In genomic region chr5:168472329-168472728, GRCh38 we compare ENCODE assay signal across 10 cellular contexts. TPM values are rescaled to one million over a fixed set of nuclear protein-coding genes. Genes with fewer than 3 reads are reported as not detected.
DNase-seq lines count a peak whose midpoint lies in the region; ATAC-seq and TF ChIP-seq lines count a peak whose summit lies in the region.
"Had no signal": no experiment of that assay in that cellular context is flagged by ENCODE, and none has a peak within 500 bp of the region (broad histone marks: within the 10 kb centered on the region; RNA-seq: fewer than 3 reads in every experiment).

No MANE protein-coding gene starts in this region.

- H3K4me1 ChIP-seq in IMR-90 (ENCODE audit: control insufficient read depth, insufficient read depth, low read length): peaks cover 19% of the 10 kb centered on the region
- H3K4me1 ChIP-seq in body of pancreas: no peaks in the 10 kb centered on the region
- no peaks in the 10 kb centered on the region for H3K4me1 ChIP-seq in left lung

- no CpG with 5 or more reads among the region's 5 CpGs for whole genome bisulfite sequencing in IMR-90 (ENCODE audit: extremely low coverage in 2 of 2, insufficient read length in 1 of 2), 2 experiments
- 77 to 79% methylated on average over 5 of the region's 5 CpGs for WGBS in body of pancreas, 2 donors

- no peaks in the 10 kb centered on the region; the same call in 1 of the 2 replicates for H4K20me1 ChIP-seq in IMR-90 (ENCODE audit: insufficient read depth, low read length)

- H2AFZ ChIP-seq in IMR-90 (replicated peaks; ENCODE audit: low read length, poor library complexity): peak overlapping the region; percentile 18

- H3K4me3 ChIP-seq in IMR-90 (ENCODE audit: insufficient read depth, low read depth, low read length) (no peak overlapping the region), body of pancreas (no peak overlapping the region), left lung (no peak overlapping the region)

- dilution Hi-C loops in IMR-90 (cut with HindIII; ENCODE audit: low sequenced_read_pairs, unreplicated experiment): no loop called here

- peak overlapping the region; percentile 85; the same call in 1 of the 3 replicates for H2BK15ac ChIP-seq in IMR-90 (ENCODE audit: low read depth, low read length)

- peak; percentile 71 for DNase-seq in AG09319 (ENCODE audit: extremely low read depth, low read depth)
- peak; percentile 96 for DNase-seq in IMR-90
- peak in 1 of 4 donors; percentile 18 for DNase-seq in body of pancreas
- DNase-seq in left lung: no peak
- DNase-seq in NCI-H526 treated with DMSO at 0.1 percent for 48 hours (lab: John Stamatoyannopoulos, UW): no peak
- DNase-seq in HUDEP-2 (lab: John Stamatoyannopoulos, UW; ENCODE audit: unreplicated experiment in 76 of 76): no peak
- no peak for DNase-seq in NCI-H1092 treated with DMSO at 0.1 percent for 48 hours (lab: John Stamatoyannopoulos, UW)
- DNase-seq: activated B cell treated with CpG ODN at 0.5 μM for 24 hours, NCI-H774 had no signal

- H2BK120ac ChIP-seq in IMR-90 (ENCODE audit: low read depth, low read length): peak overlapping the region; percentile 86

- in situ Hi-C loops in IMR-90 (cut with MboI; ENCODE audit: low sequenced_read_pairs): no loop called here

- TF ChIP-seq POLR2A in IMR-90 (IDR thresholded peaks at IDR 0.05; ENCODE audit: low read depth, low read length) (0 out of 2 replicates have a peak, but pooled peaks have one; percentile 41), body of pancreas (IDR thresholded peaks at IDR 0.05) (no peak)

- BruUV-seq in IMR-90 (replicated peaks; lab: Mats Ljungman, UMichigan): no TSS peak

- H2BK20ac ChIP-seq in IMR-90 (ENCODE audit: low read depth, low read length): peak overlapping the region; percentile 75

- peak overlapping the region; percentile 84 for H3K14ac ChIP-seq in IMR-90 (replicated peaks; ENCODE audit: low read depth, low read length)

- ATAC-seq in IMR-90 (ENCODE audit: low read depth): peak; percentile 98
- peak; percentile 30 for ATAC-seq in body of pancreas
- peak; percentile 75 for ATAC-seq in left lung
- no peak for ATAC-seq in GM21515 (IDR thresholded peaks at IDR 0.05; ENCODE audit: unreplicated experiment)

- H3K9me3 ChIP-seq in IMR-90 (ENCODE audit: control insufficient read depth, insufficient read depth, low read length) (no peaks in the 10 kb centered on the region), body of pancreas (no peaks in the 10 kb centered on the region), left lung (no peaks in the 10 kb centered on the region)

- H3K9me1 ChIP-seq in IMR-90 (ENCODE audit: insufficient read depth, low read length): peaks cover 23% of the 10 kb centered on the region

- peak overlapping the region; percentile 32 for H2BK5ac ChIP-seq in IMR-90 (ENCODE audit: low read depth, low read length, poor library complexity, severe bottlenecking)

- peak overlapping the region; percentile 93 for H3K4ac ChIP-seq in IMR-90 (ENCODE audit: low read depth, low read length)

- H4K8ac ChIP-seq in IMR-90 (ENCODE audit: low read depth in 2 of 2, low read length in 2 of 2): peak overlapping the region; percentile 51 to 83; a peak in 3 of 4 replicates

- peaks cover 0 to 3% of the 10 kb centered on the region in 2 experiments; a peak in 1 of 4 replicates for H3K79me1 ChIP-seq in IMR-90 (ENCODE audit: low read depth in 1 of 2, low read length in 2 of 2)

- peak; percentile 48 for TF ChIP-seq CTCF in AG09319 (IDR thresholded peaks at IDR 0.05; ENCODE audit: low read depth, low read length)
- peak; percentile 53 for TF ChIP-seq CTCF in IMR-90 (conservative IDR thresholded peaks at IDR 0.05; ENCODE audit: low read depth, low read length)
- no peak for TF ChIP-seq CTCF in body of pancreas (IDR thresholded peaks at IDR 0.05)
- no peak for TF ChIP-seq CTCF in left lung (IDR thresholded peaks at IDR 0.05)

- POLR2A ChIA-PET in IMR-90 (lab: Charles Lee; ENCODE audit: unreplicated experiment): interaction anchor here (0.5 to 0.6 kb wide), 2 partner anchors 14 to 91 kb away, joined by 6 to 27 read pairs; no protein-coding TSS in a partner anchor

- peak overlapping the region; percentile 91 for H4K91ac ChIP-seq in IMR-90 (ENCODE audit: insufficient read depth, low read depth, low read length)

- peak overlapping the region; percentile 14 for H3K4me2 ChIP-seq in IMR-90 (ENCODE audit: low read depth, low read length)

- no peak overlapping the region for H2AK9ac ChIP-seq in IMR-90 (replicated peaks; ENCODE audit: low read depth, low read length, poor library complexity)

- H3K23ac ChIP-seq in IMR-90 (ENCODE audit: low read depth, low read length): peak overlapping the region; percentile 31

- H3K9ac ChIP-seq in IMR-90 (ENCODE audit: low read depth, low read length): peak overlapping the region; percentile 58; the same call in 1 of the 2 replicates

- CTCF ChIA-PET in IMR-90 (lab: Yijun Ruan, JAX): interaction anchor here (0.8 to 2.5 kb wide), 4 partner anchors 9 to 176 kb away, joined by 3 to 8 read pairs (median 4); no protein-coding TSS in a partner anchor

- H4K5ac ChIP-seq in IMR-90 (ENCODE audit: low read depth, low read length): no peak overlapping the region

- no peaks in the 10 kb centered on the region; the same call in 1 of the 2 replicates for H3K36me3 ChIP-seq in IMR-90 (ENCODE audit: control insufficient read depth, insufficient read depth, low read length)
- peaks cover 5 to 15% of the 10 kb centered on the region in 2 donors for H3K36me3 ChIP-seq in body of pancreas (replicated peaks in 1 of 2; ENCODE audit: insufficient read depth in 1 of 2, low read depth in 2 of 2)
- H3K36me3 ChIP-seq in left lung: peaks cover 0 to 6% of the 10 kb centered on the region in 2 donors

- H3K56ac ChIP-seq in IMR-90 (ENCODE audit: extremely low read depth, insufficient read depth, low read length): peak overlapping the region; percentile 31; the same call in 1 of the 2 replicates

- peak overlapping the region; percentile 79; the same call in 1 of the 2 replicates for H2AK5ac ChIP-seq in IMR-90 (ENCODE audit: low read depth, low read length)

- peak; percentile 66 for TF ChIP-seq RAD21 in IMR-90 (IDR thresholded peaks at IDR 0.05; ENCODE audit: low read length)

- H3K27ac ChIP-seq in IMR-90 (ENCODE audit: insufficient read depth, low read length) (peak overlapping the region; percentile 75; the same call in 1 of the 2 replicates), body of pancreas (no peak overlapping the region), left lung (no peak overlapping the region)

- intact Hi-C loops in IMR-90 (cut with micrococcal nuclease): loop anchor here (1.0 to 5.0 kb wide), 2 partner anchors 180 to 203 kb away; partner anchors contain the start of gene WWC1
- intact Hi-C loops in body of pancreas (cut with DNase I): loop anchor here (10.0 kb wide), 1 partner anchor 198 kb away; no protein-coding TSS in a partner anchor
- intact Hi-C loops in left lung (cut with DNase I): no loop called here

- H3K27me3 ChIP-seq in IMR-90 (ENCODE audit: control insufficient read depth, insufficient read depth, low read length): no peaks in the 10 kb centered on the region
- H3K27me3 ChIP-seq in body of pancreas: no peaks in the 10 kb centered on the region
- no peaks in the 10 kb centered on the region for H3K27me3 ChIP-seq in left lung

- no peak overlapping the region for H3K18ac ChIP-seq in IMR-90 (ENCODE audit: low read depth, low read length)

TF ChIP-seq in IMR-90, 13 proteins besides CTCF, POLR2A, EP300 and RAD21:
- TF ChIP-seq RFX5 (IDR thresholded peaks at IDR 0.05; ENCODE audit: low read depth, low read length): no peak
- peak; percentile 36 for TF ChIP-seq SMC3 (IDR thresholded peaks at IDR 0.05; ENCODE audit: low read depth, low read length)
- peak; percentile 37 for TF ChIP-seq RCOR1 (IDR thresholded peaks at IDR 0.05; ENCODE audit: insufficient replicate concordance, low read length)
- TF ChIP-seq MXI1 (IDR thresholded peaks at IDR 0.05; ENCODE audit: borderline replicate concordance, low read depth, low read length): peak; percentile 59; the same call in 1 of the 2 replicates
- TF ChIP-seq CEBPB (IDR thresholded peaks at IDR 0.05; ENCODE audit: low read depth, low read length): peak; percentile 37; the same call in 1 of the 2 replicates
- TF ChIP-seq, protein P1, sequence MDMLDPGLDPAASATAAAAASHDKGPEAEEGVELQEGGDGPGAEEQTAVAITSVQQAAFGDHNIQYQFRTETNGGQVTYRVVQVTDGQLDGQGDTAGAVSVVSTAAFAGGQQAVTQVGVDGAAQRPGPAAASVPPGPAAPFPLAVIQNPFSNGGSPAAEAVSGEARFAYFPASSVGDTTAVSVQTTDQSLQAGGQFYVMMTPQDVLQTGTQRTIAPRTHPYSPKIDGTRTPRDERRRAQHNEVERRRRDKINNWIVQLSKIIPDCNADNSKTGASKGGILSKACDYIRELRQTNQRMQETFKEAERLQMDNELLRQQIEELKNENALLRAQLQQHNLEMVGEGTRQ (IDR thresholded peaks at IDR 0.05; ENCODE audit: low read depth, low read length): peak; percentile 14; the same call in 1 of the 2 replicates
- TF ChIP-seq, protein P2, sequence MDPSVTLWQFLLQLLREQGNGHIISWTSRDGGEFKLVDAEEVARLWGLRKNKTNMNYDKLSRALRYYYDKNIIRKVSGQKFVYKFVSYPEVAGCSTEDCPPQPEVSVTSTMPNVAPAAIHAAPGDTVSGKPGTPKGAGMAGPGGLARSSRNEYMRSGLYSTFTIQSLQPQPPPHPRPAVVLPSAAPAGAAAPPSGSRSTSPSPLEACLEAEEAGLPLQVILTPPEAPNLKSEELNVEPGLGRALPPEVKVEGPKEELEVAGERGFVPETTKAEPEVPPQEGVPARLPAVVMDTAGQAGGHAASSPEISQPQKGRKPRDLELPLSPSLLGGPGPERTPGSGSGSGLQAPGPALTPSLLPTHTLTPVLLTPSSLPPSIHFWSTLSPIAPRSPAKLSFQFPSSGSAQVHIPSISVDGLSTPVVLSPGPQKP (IDR thresholded peaks at IDR 0.05; ENCODE audit: borderline replicate concordance, low read depth, low read length): no peak
- TF ChIP-seq MAFK (IDR thresholded peaks at IDR 0.05; ENCODE audit: low read depth, low read length): no peak
- no peak for TF ChIP-seq FOS (IDR thresholded peaks at IDR 0.05; ENCODE audit: low read depth, low read length)
- peak; percentile 68; the same call in 1 of the 2 replicates for TF ChIP-seq MAZ (IDR thresholded peaks at IDR 0.05; ENCODE audit: borderline replicate concordance, low read depth, low read length)
TF ChIP-seq in IMR-90: peak in this region for 6.

RNA-seq across cellular contexts. Expression of gene RARS1, which starts 13.9 kb away (rescaled TPM):
- 153 and 285 TPM in 2 replicates for total RNA-seq in IMR-90 (2012; rRNA removed)
- 71.2 and 80.4 TPM in 2 replicates for polyA plus RNA-seq in IMR-90 (2012; rRNA removed)
- polyA plus RNA-seq in IMR-90 (2012; cell fraction: cytosol; rRNA removed): 7.7 and 17.9 TPM in 2 replicates
- polyA plus RNA-seq in IMR-90 (2012; cell fraction: nucleus; rRNA removed; ENCODE audit: low replicate concordance): 9.3 and 112 TPM in 2 replicates
- total RNA-seq in body of pancreas: 10 to 100 TPM; 43.2 to 47.2 TPM
- 10 to 100 TPM; 67.2 to 80.7 TPM for total RNA-seq in left lung

RNA-seq across cellular contexts. Expression of gene FBLL1, which starts 56.8 kb away (rescaled TPM):
- under 0.01 and 0.18 TPM in 2 replicates for total RNA-seq in IMR-90 (2012; rRNA removed)
- 0.19 and 0.29 TPM in 2 replicates for polyA plus RNA-seq in IMR-90 (2012; rRNA removed)
- polyA plus RNA-seq in IMR-90 (2012; cell fraction: cytosol; rRNA removed): 0.19 and 0.56 TPM in 2 replicates
- polyA plus RNA-seq in IMR-90 (2012; cell fraction: nucleus; rRNA removed; ENCODE audit: low replicate concordance): 0.73 and 1.4 TPM in 2 replicates
- 1 to 10 TPM; 1.3 to 2.3 TPM for total RNA-seq in body of pancreas
- total RNA-seq in left lung: not detected

Comparison
In these comparisons a context has a peak if more than half of its experiments do, and no peak if none do; other contexts are left out.
1. DNase-seq: peak in AG09319 (single experiment) and IMR-90 (single experiment); none in left lung (0 of 2), NCI-H526 treated with DMSO at 0.1 percent for 48 hours (single experiment), HUDEP-2 (0 of 76) and NCI-H1092 treated with DMSO at 0.1 percent for 48 hours (single experiment).
2. CTCF ChIP-seq: peak in AG09319 (single experiment) and IMR-90 (single experiment); none in body of pancreas (0 of 7) and left lung (0 of 2).
3. intact Hi-C loops: an anchor here in IMR-90 (1.0 to 5.0 kb wide) and body of pancreas (10.0 kb wide); none called in left lung.